1 cellular context compared by ENCODE assay signal in genomic region chr3:32292085-32292796, GRCh38.
TF ChIP-seq lines count a peak whose summit lies in the region.

No MANE protein-coding gene starts in this region.

TF ChIP-seq in WTC11, 78 proteins besides CTCF, POLR2A, EP300 and RAD21 (continued from another document):
- TF ChIP-seq FOXJ3 (CRISPR knock-in tag; IDR thresholded peaks at IDR 0.05; ENCODE audit: borderline replicate concordance) = no peak
- no peak for TF ChIP-seq RELA (CRISPR knock-in tag; IDR thresholded peaks at IDR 0.05; ENCODE audit: borderline replicate concordance)
- TF ChIP-seq, protein P1, sequence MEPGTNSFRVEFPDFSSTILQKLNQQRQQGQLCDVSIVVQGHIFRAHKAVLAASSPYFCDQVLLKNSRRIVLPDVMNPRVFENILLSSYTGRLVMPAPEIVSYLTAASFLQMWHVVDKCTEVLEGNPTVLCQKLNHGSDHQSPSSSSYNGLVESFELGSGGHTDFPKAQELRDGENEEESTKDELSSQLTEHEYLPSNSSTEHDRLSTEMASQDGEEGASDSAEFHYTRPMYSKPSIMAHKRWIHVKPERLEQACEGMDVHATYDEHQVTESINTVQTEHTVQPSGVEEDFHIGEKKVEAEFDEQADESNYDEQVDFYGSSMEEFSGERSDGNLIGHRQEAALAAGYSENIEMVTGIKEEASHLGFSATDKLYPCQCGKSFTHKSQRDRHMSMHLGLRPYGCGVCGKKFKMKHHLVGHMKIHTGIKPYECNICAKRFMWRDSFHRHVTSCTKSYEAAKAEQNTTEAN (CRISPR knock-in tag; IDR thresholded peaks at IDR 0.05) = no peak
- no peak for TF ChIP-seq IRF1 (CRISPR knock-in tag; IDR thresholded peaks at IDR 0.05)
- no peak for TF ChIP-seq NFYB (CRISPR knock-in tag; conservative IDR thresholded peaks at IDR 0.05; ENCODE audit: low read depth)
- no peak for TF ChIP-seq CBFB (CRISPR knock-in tag; IDR thresholded peaks at IDR 0.05; ENCODE audit: low read depth)
- TF ChIP-seq OVOL2 (CRISPR knock-in tag; IDR thresholded peaks at IDR 0.05; ENCODE audit: borderline replicate concordance) = no peak
